Comparison of ENCODE assay signal across 9 cellular contexts in genomic region chr1:94840811-94841210, GRCh38.
"Had no signal": no experiment of that assay in that cellular context is flagged by ENCODE, and none has a peak within 500 bp of the region (broad histone marks: within the 10 kb centered on the region; RNA-seq: fewer than 3 reads in every experiment).

No MANE protein-coding gene starts in this region.

- H3K4me1 ChIP-seq: HAP-1 had no signal

- H3K4me2 ChIP-seq: GM23338, KMS-11 had no signal

- ATAC-seq: GM23338, HCT116 had no signal

- H2AFZ ChIP-seq: GM23338 had no signal

- H3K9me3 ChIP-seq: HAP-1 had no signal

- H3K4me3 ChIP-seq: GM23338, HAP-1 had no signal

- DNase-seq: H7, HFFc6, Karpas-422, KBM-7 had no signal

- H3K9ac ChIP-seq: KMS-11 had no signal

- H3K36me3 ChIP-seq: HAP-1 had no signal

- FAIRE-seq: HTR-8/SVneo had no signal

- H3K27ac ChIP-seq: KMS-11 had no signal
